ENCODE assay signal across 10 cellular contexts in the genomic region with DNA sequence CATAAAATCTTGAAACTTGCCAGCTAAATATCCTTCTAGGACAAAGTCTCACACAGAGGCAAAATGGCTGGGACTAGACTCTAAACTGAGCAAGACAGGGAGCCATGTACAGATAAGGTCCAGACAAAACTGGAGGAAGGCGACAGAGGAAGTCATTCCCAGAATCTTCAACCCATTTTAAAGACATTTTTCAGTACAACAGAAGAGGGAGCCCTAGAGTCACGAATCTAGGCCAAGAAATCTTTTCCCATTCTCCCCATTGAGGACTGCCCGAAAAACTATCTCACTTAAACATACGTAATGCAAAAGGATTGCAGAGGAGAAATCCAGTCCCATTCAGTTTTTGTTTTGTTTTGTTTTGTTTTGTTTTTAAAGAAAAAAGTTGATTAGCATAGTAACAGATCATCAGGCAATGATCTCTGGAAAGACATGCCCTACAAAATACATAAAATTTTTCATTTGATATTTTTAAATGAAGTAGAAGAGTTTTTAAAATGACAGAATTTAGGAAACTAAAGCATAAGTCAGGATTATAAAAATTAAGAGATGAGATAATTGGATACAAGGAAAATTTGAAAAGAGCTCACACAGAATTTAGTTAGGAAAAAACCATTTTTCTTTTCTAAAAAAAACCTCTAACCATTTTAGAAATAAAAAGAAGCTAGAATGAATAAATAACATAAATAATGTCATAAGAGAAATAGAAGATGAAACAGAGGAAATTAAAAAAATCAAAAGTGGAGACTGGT. TPM values are rescaled to one million over a fixed set of nuclear protein-coding genes. Genes with fewer than 3 reads are reported as not detected.
DNase-seq lines count a peak whose midpoint lies in the region; ATAC-seq and TF ChIP-seq lines count a peak whose summit lies in the region.
"Had no signal": no experiment of that assay in that cellular context is flagged by ENCODE, and none has a peak within 500 bp of the region (broad histone marks: within the 10 kb centered on the region; RNA-seq: fewer than 3 reads in every experiment).

No MANE protein-coding gene starts in this region.

- WGBS in mammary epithelial cell (ENCODE audit: low coverage, missing lambda C conversion rate): 53% methylated on average over 4 of the region's 4 CpGs

- in situ Hi-C loops in mammary epithelial cell (cut with MboI; ENCODE audit: low sequenced_read_pairs in 2 of 2): loop anchor here (10.0 kb wide), 2 partner anchors 135 to 145 kb away; no protein-coding TSS in a partner anchor

- intact Hi-C loops in mammary epithelial cell (cut with micrococcal nuclease): loop anchor here (1.0 to 2.0 kb wide), 6 partner anchors 55 to 261 kb away; no protein-coding TSS in a partner anchor

- CTCF ChIA-PET in mammary epithelial cell (lab: Charles Lee; ENCODE audit: low non-redundant PET): no interaction called here

- DNase-seq in SKM-1 treated with dmso at 0.1 percent for 144 hours (lab: John Stamatoyannopoulos, UW; ENCODE audit: unreplicated experiment): peak; percentile 8
- DNase-seq in SKM-1 (lab: John Stamatoyannopoulos, UW; ENCODE audit: unreplicated experiment): no peak
- DNase-seq in M059J (ENCODE audit: low read depth): peak; percentile 19
- peak; percentile 44 for DNase-seq in mammary epithelial cell
- peak; percentile 70 for DNase-seq in osteoblast (ENCODE audit: insufficient read length, low spot score, missing footprints)
- DNase-seq: stomach had no signal

- TF ChIP-seq CTCF in mammary epithelial cell (conservative IDR thresholded peaks at IDR 0.05 in 1 of 2, IDR thresholded peaks at IDR 0.05 in 1 of 2; ENCODE audit: extremely low read depth in 1 of 2, insufficient read depth in 1 of 2, low read depth in 1 of 2, low read length in 2 of 2) (peak; percentile 41 to 50), osteoblast (IDR thresholded peaks at IDR 0.05; ENCODE audit: extremely low read depth, low read depth, low read length) (peak; percentile 34)

- H3K9ac ChIP-seq in mammary epithelial cell (ENCODE audit: insufficient read depth, low read length): no peak overlapping the region

- no peak overlapping the region for H3K4me2 ChIP-seq in mammary epithelial cell (ENCODE audit: insufficient read depth, low read depth, low read length)
- no peak overlapping the region for H3K4me2 ChIP-seq in osteoblast (ENCODE audit: insufficient read depth, low read length)

- peaks cover 4% of the 10 kb centered on the region for H3K27me3 ChIP-seq in mammary epithelial cell (ENCODE audit: insufficient read depth, low read length)
- H3K27me3 ChIP-seq in osteoblast (ENCODE audit: insufficient read depth, low read length): no peaks in the 10 kb centered on the region
- H3K27me3 ChIP-seq: stomach had no signal

- no TSS peak for BruUV-seq in mammary epithelial cell (replicated peaks; lab: Mats Ljungman, UMichigan)

- no peak overlapping the region for H3K4me3 ChIP-seq in mammary epithelial cell (replicated peaks in 1 of 3; ENCODE audit: insufficient read depth in 1 of 3, low read depth in 2 of 3, low read length in 3 of 3)
- H3K4me3 ChIP-seq in osteoblast (ENCODE audit: insufficient read depth, low read length): no peak overlapping the region
- H3K4me3 ChIP-seq: stomach had no signal

- H3K27ac ChIP-seq in mammary epithelial cell (ENCODE audit: insufficient read depth, low read depth, low read length): no peak overlapping the region
- H3K27ac ChIP-seq in osteoblast (ENCODE audit: low read depth, low read length): no peak overlapping the region
- H3K27ac ChIP-seq: stomach had no signal

- H2AFZ ChIP-seq in mammary epithelial cell (ENCODE audit: low read depth, low read length) (no peak overlapping the region), osteoblast (ENCODE audit: low read length) (no peak overlapping the region)

- ATAC-seq in activated CD4-positive, CD25-positive, alpha-beta regulatory T cell treated with anti-CD3 and anti-CD28 coated beads, Interleukin-2, amount 50 U/mL, for 24 hours: no peak
- ATAC-seq in GM21786 (IDR thresholded peaks at IDR 0.05; ENCODE audit: unreplicated experiment) (no peak), GM18867 (IDR thresholded peaks at IDR 0.05; ENCODE audit: unreplicated experiment) (no peak)
- ATAC-seq: activated T-helper 17 cell treated with anti-CD3 and anti-CD28 coated beads, Interleukin-2, amount 50 U/mL, for 72 hours had no signal

- H3K4me1 ChIP-seq in mammary epithelial cell (ENCODE audit: insufficient read depth, low read length) (no peaks in the 10 kb centered on the region), osteoblast (ENCODE audit: insufficient read depth, low read length) (peaks cover 39% of the 10 kb centered on the region)

- dilution Hi-C loops in mammary epithelial cell (cut with HindIII; ENCODE audit: low sequenced_read_pairs): loop anchor here (10.0 kb wide), 1 partner anchor 135 kb away; no protein-coding TSS in a partner anchor

- H3K79me2 ChIP-seq in mammary epithelial cell (ENCODE audit: insufficient read depth, low read length) (no peaks in the 10 kb centered on the region), osteoblast (ENCODE audit: insufficient read depth, low read length) (no peaks in the 10 kb centered on the region)

- peaks cover 9% of the 10 kb centered on the region for H3K9me3 ChIP-seq in mammary epithelial cell (replicated peaks; ENCODE audit: insufficient read depth, low read length)
- H3K9me3 ChIP-seq in osteoblast (ENCODE audit: low read depth, low read length): no peaks in the 10 kb centered on the region

- H3K36me3 ChIP-seq in mammary epithelial cell (ENCODE audit: insufficient read depth, low read length) (no peaks in the 10 kb centered on the region), osteoblast (ENCODE audit: insufficient read depth, low read length) (no peaks in the 10 kb centered on the region)
- H3K36me3 ChIP-seq: stomach had no signal

- H4K20me1 ChIP-seq in mammary epithelial cell (ENCODE audit: insufficient read depth, low read length): no peaks in the 10 kb centered on the region
- H4K20me1 ChIP-seq in osteoblast (ENCODE audit: insufficient read depth, low read length): no peaks in the 10 kb centered on the region

RNA-seq across cellular contexts. Expression of gene PRF1, which starts 16.9 kb away (rescaled TPM):
- total RNA-seq in M059J (2014; rRNA removed; shearing (Covaris generic)): not detected in 2 replicates
- total RNA-seq in mammary epithelial cell (not detected), osteoblast (not detected in 2 replicates)
- polyA plus RNA-seq in mammary epithelial cell: 0.07 TPM
- not detected for polyA minus RNA-seq in mammary epithelial cell

RNA-seq across cellular contexts. Expression of gene ADAMTS14, which starts 52.9 kb away (rescaled TPM):
- total RNA-seq in M059J (2014; rRNA removed; shearing (Covaris generic)): 0.69 and 1.2 TPM in 2 replicates
- total RNA-seq in mammary epithelial cell: under 1 TPM; 0.35 to 0.50 TPM
- polyA plus RNA-seq in mammary epithelial cell: 0.15 TPM
- polyA minus RNA-seq in mammary epithelial cell: not detected
- 2.4 and 2.9 TPM in 2 replicates for total RNA-seq in osteoblast
